ENCODE assay signal across 1 cellular context in genomic region chr2:150127271-150127990, GRCh38.
TF ChIP-seq lines count a peak whose summit lies in the region.

No MANE protein-coding gene starts in this region.

TF ChIP-seq in GM23338, 12 proteins besides CTCF, POLR2A, EP300 and RAD21:
- TF ChIP-seq, protein P1, sequence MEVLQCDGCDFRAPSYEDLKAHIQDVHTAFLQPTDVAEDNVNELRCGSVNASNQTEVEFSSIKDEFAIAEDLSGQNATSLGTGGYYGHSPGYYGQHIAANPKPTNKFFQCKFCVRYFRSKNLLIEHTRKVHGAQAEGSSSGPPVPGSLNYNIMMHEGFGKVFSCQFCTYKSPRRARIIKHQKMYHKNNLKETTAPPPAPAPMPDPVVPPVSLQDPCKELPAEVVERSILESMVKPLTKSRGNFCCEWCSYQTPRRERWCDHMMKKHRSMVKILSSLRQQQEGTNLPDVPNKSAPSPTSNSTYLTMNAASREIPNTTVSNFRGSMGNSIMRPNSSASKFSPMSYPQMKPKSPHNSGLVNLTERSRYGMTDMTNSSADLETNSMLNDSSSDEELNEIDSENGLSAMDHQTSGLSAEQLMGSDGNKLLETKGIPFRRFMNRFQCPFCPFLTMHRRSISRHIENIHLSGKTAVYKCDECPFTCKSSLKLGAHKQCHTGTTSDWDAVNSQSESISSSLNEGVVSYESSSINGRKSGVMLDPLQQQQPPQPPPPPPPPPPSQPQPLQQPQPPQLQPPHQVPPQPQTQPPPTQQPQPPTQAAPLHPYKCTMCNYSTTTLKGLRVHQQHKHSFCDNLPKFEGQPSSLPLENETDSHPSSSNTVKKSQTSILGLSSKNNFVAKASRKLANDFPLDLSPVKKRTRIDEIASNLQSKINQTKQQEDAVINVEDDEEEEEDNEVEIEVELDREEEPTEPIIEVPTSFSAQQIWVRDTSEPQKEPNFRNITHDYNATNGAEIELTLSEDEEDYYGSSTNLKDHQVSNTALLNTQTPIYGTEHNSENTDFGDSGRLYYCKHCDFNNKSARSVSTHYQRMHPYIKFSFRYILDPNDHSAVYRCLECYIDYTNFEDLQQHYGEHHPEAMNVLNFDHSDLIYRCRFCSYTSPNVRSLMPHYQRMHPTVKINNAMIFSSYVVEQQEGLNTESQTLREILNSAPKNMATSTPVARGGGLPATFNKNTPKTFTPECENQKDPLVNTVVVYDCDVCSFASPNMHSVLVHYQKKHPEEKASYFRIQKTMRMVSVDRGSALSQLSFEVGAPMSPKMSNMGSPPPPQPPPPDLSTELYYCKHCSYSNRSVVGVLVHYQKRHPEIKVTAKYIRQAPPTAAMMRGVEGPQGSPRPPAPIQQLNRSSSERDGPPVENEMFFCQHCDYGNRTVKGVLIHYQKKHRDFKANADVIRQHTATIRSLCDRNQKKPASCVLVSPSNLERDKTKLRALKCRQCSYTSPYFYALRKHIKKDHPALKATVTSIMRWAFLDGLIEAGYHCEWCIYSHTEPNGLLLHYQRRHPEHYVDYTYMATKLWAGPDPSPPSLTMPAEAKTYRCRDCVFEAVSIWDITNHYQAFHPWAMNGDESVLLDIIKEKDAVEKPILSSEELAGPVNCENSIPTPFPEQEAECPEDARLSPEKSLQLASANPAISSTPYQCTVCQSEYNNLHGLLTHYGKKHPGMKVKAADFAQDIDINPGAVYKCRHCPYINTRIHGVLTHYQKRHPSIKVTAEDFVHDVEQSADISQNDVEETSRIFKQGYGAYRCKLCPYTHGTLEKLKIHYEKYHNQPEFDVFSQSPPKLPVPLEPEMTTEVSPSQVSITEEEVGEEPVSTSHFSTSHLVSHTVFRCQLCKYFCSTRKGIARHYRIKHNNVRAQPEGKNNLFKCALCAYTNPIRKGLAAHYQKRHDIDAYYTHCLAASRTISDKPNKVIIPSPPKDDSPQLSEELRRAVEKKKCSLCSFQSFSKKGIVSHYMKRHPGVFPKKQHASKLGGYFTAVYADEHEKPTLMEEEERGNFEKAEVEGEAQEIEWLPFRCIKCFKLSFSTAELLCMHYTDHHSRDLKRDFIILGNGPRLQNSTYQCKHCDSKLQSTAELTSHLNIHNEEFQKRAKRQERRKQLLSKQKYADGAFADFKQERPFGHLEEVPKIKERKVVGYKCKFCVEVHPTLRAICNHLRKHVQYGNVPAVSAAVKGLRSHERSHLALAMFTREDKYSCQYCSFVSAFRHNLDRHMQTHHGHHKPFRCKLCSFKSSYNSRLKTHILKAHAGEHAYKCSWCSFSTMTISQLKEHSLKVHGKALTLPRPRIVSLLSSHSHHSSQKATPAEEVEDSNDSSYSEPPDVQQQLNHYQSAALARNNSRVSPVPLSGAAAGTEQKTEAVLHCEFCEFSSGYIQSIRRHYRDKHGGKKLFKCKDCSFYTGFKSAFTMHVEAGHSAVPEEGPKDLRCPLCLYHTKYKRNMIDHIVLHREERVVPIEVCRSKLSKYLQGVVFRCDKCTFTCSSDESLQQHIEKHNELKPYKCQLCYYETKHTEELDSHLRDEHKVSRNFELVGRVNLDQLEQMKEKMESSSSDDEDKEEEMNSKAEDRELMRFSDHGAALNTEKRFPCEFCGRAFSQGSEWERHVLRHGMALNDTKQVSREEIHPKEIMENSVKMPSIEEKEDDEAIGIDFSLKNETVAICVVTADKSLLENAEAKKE (CRISPR knock-in tag; IDR thresholded peaks at IDR 0.05): no peak
- TF ChIP-seq ETS1 (IDR thresholded peaks at IDR 0.05) (no peak), REST (IDR thresholded peaks at IDR 0.05; ENCODE audit: unreplicated experiment) (no peak), EZH2phosphoT487 (IDR thresholded peaks at IDR 0.05; ENCODE audit: unreplicated experiment) (no peak), POLR2AphosphoS5 (IDR thresholded peaks at IDR 0.05; ENCODE audit: low read depth) (no peak), CREB1 (CRISPR knock-in tag; IDR thresholded peaks at IDR 0.05; ENCODE audit: low read depth) (no peak), ZNF331 (CRISPR knock-in tag; IDR thresholded peaks at IDR 0.05; ENCODE audit: low read depth) (no peak), NANOG (IDR thresholded peaks at IDR 0.05; ENCODE audit: borderline replicate concordance) (no peak), ZNF114 (CRISPR knock-in tag; IDR thresholded peaks at IDR 0.05) (no peak), STAT1 (IDR thresholded peaks at IDR 0.05; ENCODE audit: unreplicated experiment) (no peak), JUNB (IDR thresholded peaks at IDR 0.05; ENCODE audit: unreplicated experiment) (no peak), EZH2 (IDR thresholded peaks at IDR 0.05; ENCODE audit: low read depth, unreplicated experiment) (no peak)
TF ChIP-seq in GM23338: peak in this region for 0.
